ENCODE assay signal across 9 cellular contexts in the genomic region with DNA sequence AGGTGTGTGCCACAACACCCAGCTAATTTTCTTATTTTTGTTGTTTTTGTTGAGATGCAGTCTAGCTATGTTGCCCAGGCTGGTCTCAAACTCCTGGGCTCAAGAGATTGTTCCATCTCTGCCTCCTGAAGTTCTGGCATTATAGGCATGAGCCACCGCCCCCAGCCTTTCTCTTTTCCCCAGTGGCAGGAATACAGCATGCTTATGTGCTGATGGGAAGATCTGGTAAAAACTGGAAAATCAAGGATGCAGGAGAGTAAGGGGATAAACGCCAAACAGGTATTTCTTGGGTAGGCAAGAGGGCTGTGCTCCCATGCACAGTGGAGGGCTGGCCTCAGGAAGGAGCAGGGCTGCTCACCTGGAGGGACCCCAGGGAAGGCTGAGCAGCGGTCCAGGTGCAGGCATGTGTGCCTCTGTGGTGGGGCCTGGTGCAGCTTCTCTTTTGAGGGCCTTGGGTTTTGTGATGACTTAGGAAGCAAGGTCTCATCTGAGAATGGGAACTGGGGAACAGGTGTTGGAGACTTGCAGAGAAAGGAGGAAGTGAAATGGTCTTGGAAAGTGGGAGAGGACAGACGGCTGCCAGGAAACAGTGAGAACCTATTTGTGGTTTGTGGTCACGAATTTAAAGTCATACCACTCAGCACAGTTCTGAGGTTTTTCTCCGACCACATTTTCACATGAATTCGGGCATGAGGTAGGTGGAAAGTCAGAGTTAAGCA.
DNase-seq lines count a peak whose midpoint lies in the region; ATAC-seq and TF ChIP-seq lines count a peak whose summit lies in the region.
"Had no signal": no experiment of that assay in that cellular context is flagged by ENCODE, and none has a peak within 500 bp of the region (broad histone marks: within the 10 kb centered on the region; RNA-seq: fewer than 3 reads in every experiment).

No MANE protein-coding gene starts in this region.

- peaks cover 6% of the 10 kb centered on the region for H3K36me3 Mint-ChIP-seq in activated naive CD8-positive, alpha-beta T cell treated with anti-CD3 and anti-CD28 coated beads, Interleukin-2, amount 50 U/mL, for 24 hours (ENCODE audit: low read depth)
- H3K36me3 Mint-ChIP-seq in nephron progenitor cell (ENCODE audit: low read depth): no peaks in the 10 kb centered on the region

- H3K4me3 Mint-ChIP-seq in activated naive CD8-positive, alpha-beta T cell treated with anti-CD3 and anti-CD28 coated beads, Interleukin-2, amount 50 U/mL, for 24 hours: peak overlapping the region; percentile 60
- H3K4me3 Mint-ChIP-seq in nephron progenitor cell: no peak overlapping the region

- intact Hi-C loops in left lung (cut with DNase I) (no loop called here), uterus (cut with DNase I; ENCODE audit: low total_unique reads) (no loop called here)

- no peak overlapping the region for H3K27ac ChIP-seq in left lung
- no peak overlapping the region for H3K27ac ChIP-seq in uterus
- H3K27ac ChIP-seq: epithelial cell of prostate had no signal

- in situ Hi-C loops in GM13976 (cut with MboI; ENCODE audit: low sequenced_read_pairs, unreplicated experiment): loop anchor here (25.0 kb wide), 1 partner anchor 352 kb away; no protein-coding TSS in a partner anchor

- H3K27me3 ChIP-seq in left lung: peaks cover 0 to 27% of the 10 kb centered on the region in 2 donors
- no peaks in the 10 kb centered on the region for H3K27me3 ChIP-seq in uterus

- TF ChIP-seq POLR2A in uterus (IDR thresholded peaks at IDR 0.05): no peak

- peaks cover 37% of the 10 kb centered on the region for H3K27me3 Mint-ChIP-seq in activated naive CD8-positive, alpha-beta T cell treated with anti-CD3 and anti-CD28 coated beads, Interleukin-2, amount 50 U/mL, for 24 hours
- H3K27me3 Mint-ChIP-seq in nephron progenitor cell (ENCODE audit: low read depth, poor library complexity): peaks cover 15% of the 10 kb centered on the region

- H3K4me1 ChIP-seq in left lung (peaks cover 0 to 12% of the 10 kb centered on the region in 2 donors), uterus (peaks cover 0 to 4% of the 10 kb centered on the region in 2 donors)

- H3K9me3 ChIP-seq in left lung (no peaks in the 10 kb centered on the region), uterus (no peaks in the 10 kb centered on the region)

- no peaks in the 10 kb centered on the region for H3K9me3 Mint-ChIP-seq in activated naive CD8-positive, alpha-beta T cell treated with anti-CD3 and anti-CD28 coated beads, Interleukin-2, amount 50 U/mL, for 24 hours
- peaks cover 3% of the 10 kb centered on the region for H3K9me3 Mint-ChIP-seq in nephron progenitor cell

- DNase-seq in GM13976 (ENCODE audit: low spot score) (peak; percentile 51), nephron progenitor cell (no peak), left lung (no peak), uterus (no peak), NCI-H526 treated with DMSO at 0.1 percent for 48 hours (lab: John Stamatoyannopoulos, UW) (no peak)
- DNase-seq in Jurkat, Clone E6-1 (ENCODE audit: low read depth, low spot score): peak; percentile 86
- peak; percentile 30 for DNase-seq in activated naive CD8-positive, alpha-beta T cell treated with anti-CD3 and anti-CD28 coated beads, Interleukin-2, amount 50 U/mL, for 24 hours

- H3K4me3 ChIP-seq in Jurkat, Clone E6-1 (ENCODE audit: low read length): no peak overlapping the region
- H3K4me3 ChIP-seq in left lung (no peak overlapping the region), uterus (no peak overlapping the region)

- no peaks in the 10 kb centered on the region for H3K36me3 ChIP-seq in left lung
- no peaks in the 10 kb centered on the region for H3K36me3 ChIP-seq in uterus

- ATAC-seq in GM21529 (IDR thresholded peaks at IDR 0.05; ENCODE audit: unreplicated experiment) (peak; percentile 82), left lung (no peak)
- ATAC-seq in activated naive CD8-positive, alpha-beta T cell treated with anti-CD3 and anti-CD28 coated beads, Interleukin-2, amount 50 U/mL, for 24 hours: peak; percentile 72

- TF ChIP-seq CTCF in GM13976 (IDR thresholded peaks at IDR 0.05; ENCODE audit: borderline replicate concordance, control extremely low read depth, extremely low read depth, insufficient read depth, missing control alignments) (no peak), nephron progenitor cell (IDR thresholded peaks at IDR 0.05) (no peak), left lung (IDR thresholded peaks at IDR 0.05) (no peak), uterus (IDR thresholded peaks at IDR 0.05) (no peak)

- peaks cover 58% of the 10 kb centered on the region for H3K4me1 Mint-ChIP-seq in activated naive CD8-positive, alpha-beta T cell treated with anti-CD3 and anti-CD28 coated beads, Interleukin-2, amount 50 U/mL, for 24 hours
- H3K4me1 Mint-ChIP-seq in nephron progenitor cell: peaks cover 5% of the 10 kb centered on the region

- peak overlapping the region; percentile 88 for H3K27ac Mint-ChIP-seq in activated naive CD8-positive, alpha-beta T cell treated with anti-CD3 and anti-CD28 coated beads, Interleukin-2, amount 50 U/mL, for 24 hours
- no peak overlapping the region for H3K27ac Mint-ChIP-seq in nephron progenitor cell

Comparison
In these comparisons a context has a peak if more than half of its experiments do, and no peak if none do; other contexts are left out.
1. DNase-seq: peak in GM13976 (single experiment), Jurkat, Clone E6-1 (single experiment) and activated naive CD8-positive, alpha-beta T cell treated with anti-CD3 and anti-CD28 coated beads, Interleukin-2, amount 50 U/mL, for 24 hours (single experiment); none in nephron progenitor cell (single experiment), left lung (0 of 2), uterus (0 of 2) and NCI-H526 treated with DMSO at 0.1 percent for 48 hours (single experiment).